In genomic region chr5:117143381-117143780, GRCh38 we compare ENCODE assay signal across 21 cellular contexts.
A peak's percentile ranks its signal among the peaks of the same experiment; 100 is the strongest.
DNase-seq lines count a peak whose midpoint lies in the region; ATAC-seq and TF ChIP-seq lines count a peak whose summit lies in the region.
"Had no signal": no experiment of that assay in that cellular context is flagged by ENCODE, and none has a peak within 500 bp of the region (broad histone marks: within the 10 kb centered on the region; RNA-seq: fewer than 3 reads in every experiment).

No MANE protein-coding gene starts in this region.

- no peaks in the 10 kb centered on the region for H3K4me1 ChIP-seq in gastroesophageal sphincter
- H3K4me1 ChIP-seq: BLaER1 treated with 17β-estradiol and CSF1 and Interleukin-3, amounts not matched to agents 10 nM and 100 nM had no signal

- H3K27me3 Mint-ChIP-seq in nephron (ENCODE audit: low read depth): no peaks in the 10 kb centered on the region
- H3K27me3 Mint-ChIP-seq: CD4-positive, alpha-beta memory T cell; IgD-negative memory B cell had no signal

- H3K4me3 Mint-ChIP-seq in nephron: no peak overlapping the region
- H3K4me3 Mint-ChIP-seq: CD4-positive, alpha-beta memory T cell; IgD-negative memory B cell had no signal

- peaks cover 12% of the 10 kb centered on the region for H3K4me1 Mint-ChIP-seq in nephron
- H3K4me1 Mint-ChIP-seq: CD4-positive, alpha-beta memory T cell; IgD-negative memory B cell had no signal

- TF ChIP-seq CTCF in BJ (IDR thresholded peaks at IDR 0.05; ENCODE audit: insufficient read depth, low read depth, low read length) (no peak), gastroesophageal sphincter (IDR thresholded peaks at IDR 0.05) (no peak), nephron (IDR thresholded peaks at IDR 0.05; ENCODE audit: unreplicated experiment in 3 of 3) (no peak)

- H3K9me3 ChIP-seq in gastroesophageal sphincter: no peaks in the 10 kb centered on the region
- H3K9me3 ChIP-seq: BLaER1 treated with 17β-estradiol and CSF1 and Interleukin-3, amounts not matched to agents 10 nM and 100 nM had no signal

- TF ChIP-seq POLR2A in gastroesophageal sphincter (IDR thresholded peaks at IDR 0.05): no peak

- no peak for TF ChIP-seq EP300 in gastroesophageal sphincter (IDR thresholded peaks at IDR 0.05)

- POLR2A ChIA-PET in BJ (lab: Charles Lee): no interaction called here

- H3K36me3 ChIP-seq in BJ (ENCODE audit: control insufficient read depth, insufficient read depth, low read length): no peaks in the 10 kb centered on the region
- H3K36me3 ChIP-seq in gastroesophageal sphincter: no peaks in the 10 kb centered on the region
- H3K36me3 ChIP-seq: BLaER1 treated with 17β-estradiol and CSF1 and Interleukin-3, amounts not matched to agents 10 nM and 100 nM had no signal

- CTCF ChIA-PET in BJ (lab: Yijun Ruan, JAX): no interaction called here

- H3K27ac Mint-ChIP-seq in nephron: peak overlapping the region in 2 of 3 experiments; percentile 2 to 31
- H3K27ac Mint-ChIP-seq: CD4-positive, alpha-beta memory T cell; IgD-negative memory B cell had no signal

- H3K36me3 Mint-ChIP-seq in nephron (ENCODE audit: low read depth): no peaks in the 10 kb centered on the region
- H3K36me3 Mint-ChIP-seq: CD4-positive, alpha-beta memory T cell had no signal

- H3K4me3 ChIP-seq in BJ (ENCODE audit: low read depth, low read length) (no peak overlapping the region), gastroesophageal sphincter (no peak overlapping the region)
- H3K4me3 ChIP-seq: BLaER1 treated with 17β-estradiol and CSF1 and Interleukin-3, amounts not matched to agents 10 nM and 100 nM had no signal

- peak overlapping the region in 1 of 4 donors; percentile 12 for H3K27ac ChIP-seq in gastroesophageal sphincter
- H3K27ac ChIP-seq: 22Rv1; BLaER1 treated with 17β-estradiol and CSF1 and Interleukin-3, amounts not matched to agents 10 nM and 100 nM had no signal

- H3K27me3 ChIP-seq in BJ (ENCODE audit: control insufficient read depth, insufficient read depth, low read length) (no peaks in the 10 kb centered on the region), gastroesophageal sphincter (no peaks in the 10 kb centered on the region)
- H3K27me3 ChIP-seq: BLaER1 treated with 17β-estradiol and CSF1 and Interleukin-3, amounts not matched to agents 10 nM and 100 nM had no signal

- ATAC-seq in gastroesophageal sphincter: peak; percentile 39

- H3K9me3 Mint-ChIP-seq in nephron: no peaks in the 10 kb centered on the region

- DNase-seq in BJ (ENCODE audit: low read depth) (peak; percentile 3), astrocyte of the hippocampus (ENCODE audit: low read depth, low spot score) (peak; percentile 70), T1000 (lab: John Stamatoyannopoulos, UW) (no peak), germinal center (ENCODE audit: low spot score) (no peak), NCI-H187 treated with DMSO at 0.1 percent for 48 hours (lab: John Stamatoyannopoulos, UW) (no peak), SHP77 (lab: John Stamatoyannopoulos, UW) (no peak)
- DNase-seq: ACHN, DMS153, NCI-H1105, NCI-H146, NCI-H2081 treated with DMSO at 0.1 percent for 48 hours, NCI-H2171 treated with DMSO at 0.1 percent for 48 hours, NCI-H446, NCI-H526 treated with DMSO at 0.1 percent for 48 hours, OCI-M1 had no signal

Comparison
In these comparisons a context has a peak if more than half of its experiments do, and no peak if none do; other contexts are left out.
1. DNase-seq: peak in BJ (single experiment) and astrocyte of the hippocampus (single experiment); none in T1000 (single experiment), germinal center (single experiment), NCI-H187 treated with DMSO at 0.1 percent for 48 hours (single experiment) and SHP77 (0 of 2).